In the genomic region with DNA sequence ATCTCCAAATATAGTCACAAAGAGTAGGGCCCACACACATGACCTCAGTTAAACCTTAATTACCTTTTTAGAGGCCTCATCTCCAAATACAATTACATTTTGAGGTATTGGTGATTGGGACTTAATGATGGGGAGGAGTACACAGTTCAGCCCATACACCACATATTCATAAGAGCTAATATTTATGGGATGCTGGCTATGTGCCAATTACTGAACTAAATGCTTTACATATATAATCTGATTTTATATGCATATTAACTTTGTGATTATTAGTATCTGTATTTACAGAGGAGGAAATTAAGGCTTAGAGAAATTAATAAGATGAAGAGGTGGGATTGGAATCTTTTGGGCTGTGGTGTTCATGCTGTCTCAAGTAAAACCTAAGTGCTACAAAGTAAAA, we compare ENCODE assay signal across 3 cellular contexts.
TF ChIP-seq lines count a peak whose summit lies in the region.

No MANE protein-coding gene starts in this region.

TF ChIP-seq in IMR-90, 13 proteins besides CTCF, POLR2A, EP300 and RAD21:
- TF ChIP-seq MAZ (IDR thresholded peaks at IDR 0.05; ENCODE audit: borderline replicate concordance, low read depth, low read length) (no peak), MAFK (IDR thresholded peaks at IDR 0.05; ENCODE audit: low read depth, low read length) (no peak), NFE2L2 (IDR thresholded peaks at IDR 0.05; ENCODE audit: low read depth, low read length) (no peak), CHD1 (IDR thresholded peaks at IDR 0.05; ENCODE audit: low read depth, low read length) (no peak), CEBPB (IDR thresholded peaks at IDR 0.05; ENCODE audit: low read depth, low read length) (no peak), BHLHE40 (IDR thresholded peaks at IDR 0.05; ENCODE audit: low read depth, low read length) (no peak), RCOR1 (IDR thresholded peaks at IDR 0.05; ENCODE audit: insufficient replicate concordance, low read length) (no peak)
- TF ChIP-seq, protein P1, sequence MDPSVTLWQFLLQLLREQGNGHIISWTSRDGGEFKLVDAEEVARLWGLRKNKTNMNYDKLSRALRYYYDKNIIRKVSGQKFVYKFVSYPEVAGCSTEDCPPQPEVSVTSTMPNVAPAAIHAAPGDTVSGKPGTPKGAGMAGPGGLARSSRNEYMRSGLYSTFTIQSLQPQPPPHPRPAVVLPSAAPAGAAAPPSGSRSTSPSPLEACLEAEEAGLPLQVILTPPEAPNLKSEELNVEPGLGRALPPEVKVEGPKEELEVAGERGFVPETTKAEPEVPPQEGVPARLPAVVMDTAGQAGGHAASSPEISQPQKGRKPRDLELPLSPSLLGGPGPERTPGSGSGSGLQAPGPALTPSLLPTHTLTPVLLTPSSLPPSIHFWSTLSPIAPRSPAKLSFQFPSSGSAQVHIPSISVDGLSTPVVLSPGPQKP (IDR thresholded peaks at IDR 0.05; ENCODE audit: borderline replicate concordance, low read depth, low read length): no peak

TF ChIP-seq in Ishikawa, 13 proteins besides CTCF, POLR2A, EP300 and RAD21:
- no peak for TF ChIP-seq CREB1 (IDR thresholded peaks at IDR 0.05; ENCODE audit: low read depth)
- TF ChIP-seq NFIC (IDR thresholded peaks at IDR 0.05): 0 out of 2 replicates have a peak, but pooled peaks have one; percentile 20
- no peak for TF ChIP-seq TCF12 (IDR thresholded peaks at IDR 0.05; ENCODE audit: low read depth)
- no peak for TF ChIP-seq TAF1 (IDR thresholded peaks at IDR 0.05; ENCODE audit: low read depth)
- TF ChIP-seq FOXM1 (IDR thresholded peaks at IDR 0.05; ENCODE audit: borderline replicate concordance, low read depth): no peak

TF ChIP-seq in K562, 482 proteins besides CTCF, POLR2A, EP300 and RAD21:
- TF ChIP-seq NFIC (IDR thresholded peaks at IDR 0.05): peak; percentile 90
- TF ChIP-seq ZBTB11 (CRISPR knock-in tag; IDR thresholded peaks at IDR 0.05): no peak
